15 cellular contexts compared by ENCODE assay signal in the genomic region with DNA sequence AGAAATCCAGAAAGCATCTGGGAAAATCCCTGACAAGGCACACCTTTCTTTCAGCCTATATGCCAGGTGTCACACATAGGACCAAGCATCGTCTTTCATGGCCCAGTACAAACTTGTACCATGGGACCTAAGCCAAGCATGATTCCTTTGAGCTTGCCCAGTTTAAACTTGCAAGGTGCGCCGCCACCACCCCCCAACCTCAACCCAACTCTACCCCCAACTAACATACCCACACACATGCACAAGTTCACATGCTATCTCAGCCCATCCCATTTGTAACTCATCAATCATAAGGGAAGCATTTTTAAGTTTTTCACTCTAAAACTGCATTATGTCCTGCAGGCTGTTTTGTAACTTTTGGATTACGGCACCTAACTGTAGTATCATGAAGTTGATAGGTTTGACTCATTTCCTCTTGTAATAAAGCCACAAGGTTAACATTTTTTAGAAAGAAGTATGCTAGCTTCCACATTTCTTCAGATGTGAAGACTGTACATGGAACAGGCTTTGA.
DNase-seq lines count a peak whose midpoint lies in the region; ATAC-seq and TF ChIP-seq lines count a peak whose summit lies in the region.
"Had no signal": no experiment of that assay in that cellular context is flagged by ENCODE, and none has a peak within 500 bp of the region (broad histone marks: within the 10 kb centered on the region; RNA-seq: fewer than 3 reads in every experiment).

No MANE protein-coding gene starts in this region.

- no peak overlapping the region for H2AFZ ChIP-seq in Karpas-422 (ENCODE audit: low read length)

- H3K27ac ChIP-seq in breast epithelium: peak overlapping the region; percentile 19 to 61
- no peak overlapping the region for H3K27ac ChIP-seq in Karpas-422 (ENCODE audit: low read length)
- H3K27ac ChIP-seq: gastroesophageal sphincter, SJCRH30 had no signal

- no peak for TF ChIP-seq POLR2A in breast epithelium (IDR thresholded peaks at IDR 0.05)

- no peak for TF ChIP-seq CTCF in breast epithelium (IDR thresholded peaks at IDR 0.05)

- no peak for ATAC-seq in HG03095 (IDR thresholded peaks at IDR 0.05; ENCODE audit: unreplicated experiment)
- no peak for ATAC-seq in HG03378 (IDR thresholded peaks at IDR 0.05; ENCODE audit: unreplicated experiment)
- ATAC-seq: gastroesophageal sphincter; stimulated activated naive CD8-positive, alpha-beta T cell treated with anti-CD3 and anti-CD28 coated beads, Interleukin-15, Interleukin-2, amounts not matched to agents 100 U/mL and 50 U/mL, for 24 hours had no signal

- H3K36me3 ChIP-seq in breast epithelium: no peaks in the 10 kb centered on the region
- no peaks in the 10 kb centered on the region for H3K36me3 ChIP-seq in Karpas-422 (ENCODE audit: insufficient read depth, low read length)
- H3K36me3 ChIP-seq: gastroesophageal sphincter, HAP-1, SJCRH30 had no signal

- no peaks in the 10 kb centered on the region for H4K20me1 ChIP-seq in Karpas-422 (ENCODE audit: insufficient read depth, low read depth, low read length)

- no peak overlapping the region for H3K4me3 ChIP-seq in breast epithelium
- H3K4me3 ChIP-seq in Karpas-422 (ENCODE audit: low read length): no peak overlapping the region
- H3K4me3 ChIP-seq: gastroesophageal sphincter, HAP-1, SJCRH30 had no signal

- H3K4me1 ChIP-seq in breast epithelium (no peaks in the 10 kb centered on the region), Karpas-422 (ENCODE audit: low read length) (no peaks in the 10 kb centered on the region)
- H3K4me1 ChIP-seq: gastroesophageal sphincter, HAP-1 had no signal

- H3K79me2 ChIP-seq in Karpas-422 (ENCODE audit: low read length): no peaks in the 10 kb centered on the region

- H3K9me3 ChIP-seq in breast epithelium: no peaks in the 10 kb centered on the region
- no peaks in the 10 kb centered on the region for H3K9me3 ChIP-seq in Karpas-422 (ENCODE audit: low read length)
- H3K9me3 ChIP-seq: gastroesophageal sphincter, HAP-1, SJCRH30 had no signal

- DNase-seq in CD1c-positive myeloid dendritic cell (ENCODE audit: extremely low spot score): peak; percentile 7
- peak; percentile 80 for DNase-seq in NCI-H226
- no peak for DNase-seq in breast epithelium (ENCODE audit: low spot score in 2 of 2)
- DNase-seq in non-pigmented ciliary epithelial cell (ENCODE audit: low read depth): peak; percentile 42
- DNase-seq in NCI-H774 (lab: John Stamatoyannopoulos, UW): no peak
- DNase-seq in Karpas-422: no peak
- DNase-seq: activated naive CD8-positive, alpha-beta T cell treated with anti-CD3 and anti-CD28 coated beads, Interleukin-2, amount 10 ng/mL, durations not matched to agents 7 days and 5 days; NCI-H146; NCI-H524; SJCRH30; stimulated activated naive CD8-positive, alpha-beta T cell treated with anti-CD3 and anti-CD28 coated beads, Interleukin-15, Interleukin-2, amounts not matched to agents 100 U/mL and 50 U/mL, for 24 hours had no signal

- no peak overlapping the region for H3K4me2 ChIP-seq in Karpas-422 (ENCODE audit: low read depth, low read length, poor library complexity, severe bottlenecking)

- H3K9ac ChIP-seq in Karpas-422 (ENCODE audit: low read length): no peak overlapping the region

- intact Hi-C loops in breast epithelium (cut with DNase I; ENCODE audit: low total_unique reads): no loop called here

- H3K27me3 ChIP-seq in breast epithelium: no peaks in the 10 kb centered on the region
- H3K27me3 ChIP-seq in Karpas-422 (ENCODE audit: low read length): no peaks in the 10 kb centered on the region
- H3K27me3 ChIP-seq: gastroesophageal sphincter, SJCRH30 had no signal

- no peaks in the 10 kb centered on the region for H3K9me2 ChIP-seq in Karpas-422 (replicated peaks; ENCODE audit: insufficient read depth, low read length)

Comparison
In these comparisons a context has a peak if more than half of its experiments do, and no peak if none do; other contexts are left out.
1. DNase-seq: peak in CD1c-positive myeloid dendritic cell (single experiment), NCI-H226 (single experiment) and non-pigmented ciliary epithelial cell (single experiment); none in breast epithelium (0 of 2), NCI-H774 (single experiment) and Karpas-422 (single experiment).